Comparison of ENCODE assay signal across 17 cellular contexts in the genomic region with DNA sequence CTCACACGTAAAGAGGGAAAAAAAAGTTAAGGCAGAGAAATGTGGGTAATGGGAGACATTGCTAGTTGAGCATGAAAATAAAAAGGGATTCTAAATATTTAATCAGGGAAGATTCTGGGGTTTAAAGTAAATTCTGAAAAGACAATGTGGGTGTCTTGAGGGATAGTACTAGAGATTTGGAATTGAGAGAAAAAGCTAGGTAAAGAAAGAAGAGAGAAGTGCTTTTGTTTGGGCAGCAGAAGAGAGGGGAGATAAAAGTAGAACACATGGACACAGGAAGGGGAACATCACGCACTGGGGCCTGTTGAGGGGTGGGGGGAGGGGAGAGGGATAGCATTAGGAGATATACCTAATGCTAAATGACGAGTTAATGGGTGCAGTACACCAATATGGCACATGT. TPM values are rescaled to one million over a fixed set of nuclear protein-coding genes. Genes with fewer than 3 reads are reported as not detected.
DNase-seq lines count a peak whose midpoint lies in the region; ATAC-seq and TF ChIP-seq lines count a peak whose summit lies in the region.
"Had no signal": no experiment of that assay in that cellular context is flagged by ENCODE, and none has a peak within 500 bp of the region (broad histone marks: within the 10 kb centered on the region; RNA-seq: fewer than 3 reads in every experiment).

No MANE protein-coding gene starts in this region.

- no peak overlapping the region for H3K4me3 ChIP-seq in sigmoid colon

- H3K27ac ChIP-seq in sigmoid colon = no peak overlapping the region
- H3K27ac ChIP-seq: brain microvascular endothelial cell had no signal

- H3K36me3 ChIP-seq in sigmoid colon = no peaks in the 10 kb centered on the region
- H3K36me3 ChIP-seq: brain microvascular endothelial cell had no signal

- WGBS in sigmoid colon, 2 donors = 53 to 79% methylated on average over 3 of the region's 3 CpGs

- TF ChIP-seq POLR2A in sigmoid colon (IDR thresholded peaks at IDR 0.05) = no peak

- H3K4me1 ChIP-seq in sigmoid colon = peaks cover 0 to 32% (median 32%) of the 10 kb centered on the region in 4 donors

- H3K4me1 Mint-ChIP-seq in activated T-cell treated with anti-CD3 and anti-CD28 coated beads, Interleukin-2, amount 50 U/mL, for 24 hours (ENCODE audit: low read depth) = peaks cover 37% of the 10 kb centered on the region
- H3K4me1 Mint-ChIP-seq in dendritic cell treated with granulocyte-macrophage colony-stimulating factor and Interleukin-4, amounts not matched to agents 40 ng/mL and 50 ng/mL, for 4 days (ENCODE audit: low read depth) = peaks cover 69% of the 10 kb centered on the region
- peaks cover 44% of the 10 kb centered on the region for H3K4me1 Mint-ChIP-seq in stimulated activated memory B cell treated with anti-CD40 and anti-IgM and Interleukin-4, amounts not matched to agents 10 μg/mL and 1 μg/mL and 100 μg/mL, for 72 hours

- no peak for DNase-seq in activated T-cell treated with anti-CD3 and anti-CD28 coated beads, Interleukin-2, amount 50 U/mL, for 24 hours
- no peak for DNase-seq in activated T-cell treated with anti-CD3 and anti-CD28 coated beads for 4 hours
- DNase-seq in NOMO-1 treated with DMSO at 0.1 percent for 48 hours (lab: John Stamatoyannopoulos, UW; ENCODE audit: unreplicated experiment) = peak; percentile 48
- no peak for DNase-seq in sigmoid colon
- DNase-seq in HuH-7.5 (ENCODE audit: low spot score) = no peak
- DNase-seq in NCI-H446 treated with DMSO at 0.1 percent for 48 hours (lab: John Stamatoyannopoulos, UW) = no peak
- DNase-seq: activated effector memory CD4-positive, alpha-beta T cell treated with anti-CD3 and anti-CD28 coated beads, Interleukin-2, amount 50 U/mL, for 16 hours; brain microvascular endothelial cell; NCI-H1436; NCI-H524; nucleus accumbens; stimulated activated CD4-positive, alpha-beta T cell treated with anti-CD3 and anti-CD28 coated beads, Interleukin-4, amount 100 ng/mL, for 4 hours had no signal

- H3K27me3 Mint-ChIP-seq in activated T-cell treated with anti-CD3 and anti-CD28 coated beads, Interleukin-2, amount 50 U/mL, for 24 hours = peaks cover 9% of the 10 kb centered on the region
- no peaks in the 10 kb centered on the region for H3K27me3 Mint-ChIP-seq in dendritic cell treated with granulocyte-macrophage colony-stimulating factor and Interleukin-4, amounts not matched to agents 40 ng/mL and 50 ng/mL, for 4 days
- peaks cover 32% of the 10 kb centered on the region for H3K27me3 Mint-ChIP-seq in stimulated activated memory B cell treated with anti-CD40 and anti-IgM and Interleukin-4, amounts not matched to agents 10 μg/mL and 1 μg/mL and 100 μg/mL, for 72 hours

- intact Hi-C loops in dendritic cell treated with granulocyte-macrophage colony-stimulating factor and Interleukin-4, amounts not matched to agents 40 ng/mL and 50 ng/mL, for 4 days (cut with micrococcal nuclease) = no loop called here
- intact Hi-C loops in sigmoid colon (cut with DNase I) = no loop called here

- peaks cover 11 to 59% (median 30%) of the 10 kb centered on the region in 3 donors for H3K27me3 ChIP-seq in sigmoid colon
- H3K27me3 ChIP-seq: brain microvascular endothelial cell had no signal

- H3K9me3 Mint-ChIP-seq in activated T-cell treated with anti-CD3 and anti-CD28 coated beads, Interleukin-2, amount 50 U/mL, for 24 hours = no peaks in the 10 kb centered on the region
- H3K9me3 Mint-ChIP-seq in dendritic cell treated with granulocyte-macrophage colony-stimulating factor and Interleukin-4, amounts not matched to agents 40 ng/mL and 50 ng/mL, for 4 days = no peaks in the 10 kb centered on the region
- no peaks in the 10 kb centered on the region for H3K9me3 Mint-ChIP-seq in stimulated activated memory B cell treated with anti-CD40 and anti-IgM and Interleukin-4, amounts not matched to agents 10 μg/mL and 1 μg/mL and 100 μg/mL, for 72 hours
- H3K9me3 Mint-ChIP-seq: stimulated activated effector memory CD8-positive, alpha-beta T cell treated with anti-CD3 and anti-CD28 coated beads, Interleukin-12 subunit alpha, Interleukin-12 subunit beta, amount 100 ng/mL, for 72 hours; T-helper 1 cell treated with Interleukin-12 subunit alpha and Interleukin-12 subunit beta and Interleukin-4 antibody, amounts not matched to agents 30 μg/mL and 1 μg/mL, for 36 hours had no signal

- no peak for TF ChIP-seq EP300 in sigmoid colon (IDR thresholded peaks at IDR 0.05)

- H3K4me3 Mint-ChIP-seq in activated T-cell treated with anti-CD3 and anti-CD28 coated beads, Interleukin-2, amount 50 U/mL, for 24 hours = no peak overlapping the region
- H3K4me3 Mint-ChIP-seq in dendritic cell treated with granulocyte-macrophage colony-stimulating factor and Interleukin-4, amounts not matched to agents 40 ng/mL and 50 ng/mL, for 4 days = peak overlapping the region; percentile 63
- H3K4me3 Mint-ChIP-seq in stimulated activated memory B cell treated with anti-CD40 and anti-IgM and Interleukin-4, amounts not matched to agents 10 μg/mL and 1 μg/mL and 100 μg/mL, for 72 hours = no peak overlapping the region
- H3K4me3 Mint-ChIP-seq: T-helper 1 cell treated with Interleukin-12 subunit alpha and Interleukin-12 subunit beta and Interleukin-4 antibody, amounts not matched to agents 30 μg/mL and 1 μg/mL, for 36 hours had no signal

- no peaks in the 10 kb centered on the region for H3K9me3 ChIP-seq in sigmoid colon

- no peak for TF ChIP-seq CTCF in sigmoid colon (IDR thresholded peaks at IDR 0.05)

- peaks cover 7% of the 10 kb centered on the region for H3K36me3 Mint-ChIP-seq in activated T-cell treated with anti-CD3 and anti-CD28 coated beads, Interleukin-2, amount 50 U/mL, for 24 hours (ENCODE audit: low read depth)
- peaks cover 8% of the 10 kb centered on the region for H3K36me3 Mint-ChIP-seq in dendritic cell treated with granulocyte-macrophage colony-stimulating factor and Interleukin-4, amounts not matched to agents 40 ng/mL and 50 ng/mL, for 4 days (ENCODE audit: low read depth)
- no peaks in the 10 kb centered on the region for H3K36me3 Mint-ChIP-seq in stimulated activated memory B cell treated with anti-CD40 and anti-IgM and Interleukin-4, amounts not matched to agents 10 μg/mL and 1 μg/mL and 100 μg/mL, for 72 hours

- ATAC-seq in stimulated activated memory B cell treated with anti-CD40 and anti-IgM and Interleukin-4, amounts not matched to agents 10 μg/mL and 1 μg/mL and 100 μg/mL, for 72 hours = no peak
- ATAC-seq: sciatic nerve; stimulated activated effector memory CD8-positive, alpha-beta T cell treated with anti-CD3 and anti-CD28 coated beads, Interleukin-12 subunit alpha, Interleukin-12 subunit beta, amount 100 ng/mL, for 72 hours had no signal

- H3K27ac Mint-ChIP-seq in activated T-cell treated with anti-CD3 and anti-CD28 coated beads, Interleukin-2, amount 50 U/mL, for 24 hours = peak overlapping the region; percentile 2
- peak overlapping the region; percentile 88 for H3K27ac Mint-ChIP-seq in dendritic cell treated with granulocyte-macrophage colony-stimulating factor and Interleukin-4, amounts not matched to agents 40 ng/mL and 50 ng/mL, for 4 days
- peak overlapping the region; percentile 52 for H3K27ac Mint-ChIP-seq in stimulated activated memory B cell treated with anti-CD40 and anti-IgM and Interleukin-4, amounts not matched to agents 10 μg/mL and 1 μg/mL and 100 μg/mL, for 72 hours
- H3K27ac Mint-ChIP-seq: stimulated activated effector memory CD8-positive, alpha-beta T cell treated with anti-CD3 and anti-CD28 coated beads, Interleukin-12 subunit alpha, Interleukin-12 subunit beta, amount 100 ng/mL, for 72 hours; T-helper 1 cell treated with Interleukin-12 subunit alpha and Interleukin-12 subunit beta and Interleukin-4 antibody, amounts not matched to agents 30 μg/mL and 1 μg/mL, for 36 hours had no signal

RNA-seq across cellular contexts. Expression of gene YPEL4, which starts 3.5 kb away (rescaled TPM):
- 1 to 10 TPM; 1.5 to 4.4 (median 2.8) TPM for total RNA-seq in sigmoid colon
- 1 to 10 TPM; 1.2 to 3.0 (median 1.4) TPM for polyA plus RNA-seq in sigmoid colon

RNA-seq across cellular contexts. Expression of gene CLP1, which starts 4.4 kb away (rescaled TPM):
- total RNA-seq in sigmoid colon = 10 to 100 TPM in 3 of 4 donors, 1 to 10 TPM in 1; 3.9 to 23.2 (median 13.7) TPM
- 10 to 100 TPM; 12.4 to 16.0 (median 13.2) TPM for polyA plus RNA-seq in sigmoid colon

RNA-seq across cellular contexts. Expression of gene ZDHHC5, which starts 14.8 kb away (rescaled TPM):
- 10 to 100 TPM; 25.3 to 34.3 (median 28.1) TPM for total RNA-seq in sigmoid colon
- polyA plus RNA-seq in sigmoid colon = 10 to 100 TPM; 13.6 to 42.5 (median 13.8) TPM

RNA-seq across cellular contexts. Expression of gene SERPING1, which starts 55.7 kb away (rescaled TPM):
- 100 to 1,000 TPM; 214 to 397 (median 295) TPM for total RNA-seq in sigmoid colon
- 100 to 1,000 TPM in 1 of 3 donors, 10 to 100 TPM in 2; 24.5 to 147 (median 49.9) TPM for polyA plus RNA-seq in sigmoid colon

RNA-seq across cellular contexts. Expression of gene MED19, which starts 58.9 kb away (rescaled TPM):
- total RNA-seq in sigmoid colon = 10 to 100 TPM in 3 of 4 donors, 1 to 10 TPM in 1; 8.3 to 14.9 (median 12.8) TPM
- polyA plus RNA-seq in sigmoid colon = 10 to 100 TPM; 14.4 to 18.5 (median 16.3) TPM

Comparison
In these comparisons a context has a peak if more than half of its experiments do, and no peak if none do; other contexts are left out.
1. H3K27ac Mint-ChIP-seq: peak in every context shown above with its lines; median percentile 88 in dendritic cell treated with granulocyte-macrophage colony-stimulating factor and Interleukin-4, amounts not matched to agents 40 ng/mL and 50 ng/mL, for 4 days; 52 in stimulated activated memory B cell treated with anti-CD40 and anti-IgM and Interleukin-4, amounts not matched to agents 10 μg/mL and 1 μg/mL and 100 μg/mL, for 72 hours; 2 in activated T-cell treated with anti-CD3 and anti-CD28 coated beads, Interleukin-2, amount 50 U/mL, for 24 hours.